ENCODE assay signal across 8 cellular contexts in the genomic region with DNA sequence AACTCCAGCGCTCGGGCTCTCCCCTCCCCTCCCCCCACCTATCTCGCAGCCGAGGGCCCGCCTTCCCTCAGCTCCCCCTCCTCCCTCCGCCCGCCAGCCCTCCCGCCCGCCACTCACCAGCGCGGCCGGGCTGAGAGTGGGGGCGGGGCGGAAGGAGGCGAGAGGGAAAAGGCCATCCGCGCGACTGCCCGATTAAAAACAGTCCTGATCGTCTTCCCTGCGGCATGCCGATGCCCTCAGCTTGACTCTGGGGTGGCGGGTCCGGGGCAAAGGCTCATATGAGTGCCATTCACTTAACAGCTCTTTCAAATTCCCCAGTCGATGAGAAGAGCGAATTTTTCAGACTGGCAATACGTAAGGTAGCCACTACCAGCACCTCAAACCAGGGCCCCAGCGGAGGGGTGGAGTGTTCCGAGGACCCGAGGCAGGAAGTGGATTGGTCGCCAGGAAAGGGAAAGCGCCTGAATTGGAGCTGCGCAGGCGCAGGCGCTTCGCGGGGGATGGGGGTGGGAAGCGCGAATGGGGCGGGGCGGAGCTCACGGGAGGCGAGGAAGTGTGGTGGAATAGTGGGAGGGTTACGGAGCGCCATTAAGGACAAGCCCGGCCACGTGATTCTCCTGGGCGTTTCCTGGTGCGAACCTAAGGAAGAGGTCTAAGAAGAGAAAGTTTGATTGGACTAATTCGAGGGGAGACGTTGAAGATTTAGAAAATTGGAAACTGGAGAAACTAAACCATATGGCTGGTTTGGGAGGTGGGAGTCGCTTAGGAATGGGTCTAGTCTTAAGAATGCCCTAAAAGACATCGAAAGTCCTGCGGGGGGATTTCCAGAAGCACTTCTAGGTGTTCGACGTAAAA. TPM values are rescaled to one million over a fixed set of nuclear protein-coding genes. Genes with fewer than 3 reads are reported as not detected.
DNase-seq lines count a peak whose midpoint lies in the region; ATAC-seq and TF ChIP-seq lines count a peak whose summit lies in the region.

Gene UPF2, minus strand, starts transcription at position 13 of the 855 bp plus-strand sequence. CDS start 7,386 bp downstream, outside the sequence.

- no peaks in the 10 kb centered on the region for H4K20me1 ChIP-seq in PC-3 (ENCODE audit: low read length)

- peaks cover 44% of the 10 kb centered on the region for H3K79me2 ChIP-seq in PC-3 (ENCODE audit: low read length)

- H2AFZ ChIP-seq in PC-3 (ENCODE audit: low read length): peak within 1 kb of the TSS; percentile 95

- no peaks in the 10 kb centered on the region for H3F3A ChIP-seq in PC-3 (ENCODE audit: low read length, unreplicated experiment)

- no peaks in the 10 kb centered on the region for H3K27me3 ChIP-seq in PC-3 (ENCODE audit: low read length)

- no TSS peak for BruUV-seq in PC-3 (replicated peaks; lab: Mats Ljungman, UMichigan)

- peak within 1 kb of the TSS; percentile 95 for H3K27ac ChIP-seq in PC-3 (ENCODE audit: low read length)

- POLR2A ChIA-PET in PC-3 (lab: Charles Lee; ENCODE audit: unreplicated experiment): no interaction called here

- H3K9me2 ChIP-seq in PC-3 (replicated peaks; ENCODE audit: low read length): no peaks in the 10 kb centered on the region

- H3K36me3 ChIP-seq in PC-3 (ENCODE audit: low read depth, low read length): no peaks in the 10 kb centered on the region

- intact Hi-C loops in PC-3 (cut with micrococcal nuclease): loop anchor here (1.0 kb wide), 1 partner anchor 24 kb away; no protein-coding TSS in a partner anchor

- H3K4me3 ChIP-seq in Jurkat, Clone E6-1 (ENCODE audit: low read length): peak within 1 kb of the TSS; percentile 85
- H3K4me3 ChIP-seq in PC-3 (ENCODE audit: low read length) (peak within 1 kb of the TSS; percentile 83), epithelial cell of esophagus (ENCODE audit: low read length) (peak within 1 kb of the TSS; percentile 94)

- CTCF ChIA-PET in PC-3 (lab: Charles Lee): no interaction called here

- no peaks in the 10 kb centered on the region for H3K9me3 ChIP-seq in PC-3 (ENCODE audit: low read length)

- H3K9ac ChIP-seq in PC-3 (ENCODE audit: low read length): peak within 1 kb of the TSS; percentile 99

- ATAC-seq in GM21619 (IDR thresholded peaks at IDR 0.05; ENCODE audit: unreplicated experiment) (peak; percentile 48), PC-3 (peak; percentile 82)

- peak within 1 kb of the TSS; percentile 82 for H3K4me2 ChIP-seq in PC-3 (ENCODE audit: low read length)

- DNase-seq in DMS 273 treated with DMSO at 0.1 percent for 48 hours (lab: John Stamatoyannopoulos, UW): peak; percentile 93
- DNase-seq in Jurkat, Clone E6-1 (ENCODE audit: low read depth, low spot score): peak; percentile 97
- DNase-seq in PC-3: peak; percentile 89
- peak; percentile 97 for DNase-seq in activated T-cell treated with anti-CD3 and anti-CD28 coated beads for 4 hours
- DNase-seq in epithelial cell of esophagus (ENCODE audit: low read depth): peak; percentile 99
- peak; percentile 86 for DNase-seq in middle frontal gyrus (ENCODE audit: extremely low spot score, low spot score)
- peak; percentile 93 to 96 for DNase-seq in stimulated activated CD8-positive, alpha-beta memory T cell treated with anti-CD3 and anti-CD28 coated beads, Interleukin-2, amount 100 ng/mL, for 1 hour (ENCODE audit: low read depth in 2 of 2)

- H3K4me1 ChIP-seq in PC-3 (ENCODE audit: insufficient read depth, low read length): peaks cover 11% of the 10 kb centered on the region

- TF ChIP-seq CTCF in PC-3 (conservative IDR thresholded peaks at IDR 0.05; ENCODE audit: low read depth, low read length) (no peak), epithelial cell of esophagus (IDR thresholded peaks at IDR 0.05; ENCODE audit: insufficient read depth, low read depth, low read length, missing control alignments) (no peak)

RNA-seq across cellular contexts. Expression of gene UPF2, which starts in this region (rescaled TPM):
- polyA plus RNA-seq in Jurkat, Clone E6-1 (2012; ENCODE audit: insufficient read depth, insufficient read length): 22.5 TPM
- total RNA-seq in PC-3 (2014; rRNA removed): 10.4 and 12.0 TPM in 2 replicates

Comparison
In these comparisons a context has a peak if more than half of its experiments do, and no peak if none do; other contexts are left out.
1. Peak in every context shown above with its lines: DNase-seq, ATAC-seq, H3K4me3 ChIP-seq and H3K27ac ChIP-seq.